11 cellular contexts compared by ENCODE assay signal in genomic region chr20:39893013-39893685, GRCh38.
DNase-seq lines count a peak whose midpoint lies in the region; FAIRE-seq and TF ChIP-seq lines count a peak whose summit lies in the region.
"Had no signal": no experiment of that assay in that cellular context is flagged by ENCODE, and none has a peak within 500 bp of the region (broad histone marks: within the 10 kb centered on the region; RNA-seq: fewer than 3 reads in every experiment).

No MANE protein-coding gene starts in this region.

- peak; percentile 18 for TF ChIP-seq CTCF in AG04449 (IDR thresholded peaks at IDR 0.05; ENCODE audit: insufficient read depth, low read length, missing control alignments)
- TF ChIP-seq CTCF in brain microvascular endothelial cell (IDR thresholded peaks at IDR 0.05; ENCODE audit: low read depth, low read length, missing control alignments), result peak; percentile 22
- no peak for TF ChIP-seq CTCF in keratinocyte (optimal IDR thresholded peaks at IDR 0.05 in 1 of 3, IDR thresholded peaks at IDR 0.05 in 1 of 3, conservative IDR thresholded peaks at IDR 0.05 in 1 of 3; ENCODE audit: extremely low read depth in 1 of 3, insufficient read depth in 2 of 3, low read length in 3 of 3)

- H3K36me3 ChIP-seq in brain microvascular endothelial cell (replicated peaks), result no peaks in the 10 kb centered on the region
- no peaks in the 10 kb centered on the region for H3K36me3 ChIP-seq in keratinocyte (ENCODE audit: control insufficient read depth in 2 of 2, extremely low read depth in 1 of 2, insufficient read depth in 2 of 2, low read length in 2 of 2)
- H3K36me3 ChIP-seq: BLaER1 had no signal

- intact Hi-C loops in activated T-helper 2 cell treated with anti-CD3 and anti-CD28 coated beads, Interferon-gamma antibody, Interleukin-2, Interleukin-4, amounts not matched to agents 10 μg/mL and 5 μg/mL and 100 μg/mL, durations not matched to agents 14 hours and 24 hours and 36 hours (cut with micrococcal nuclease), result no loop called here

- H2AFZ ChIP-seq in keratinocyte (ENCODE audit: control insufficient read depth, low read length), result no peak overlapping the region

- no peaks in the 10 kb centered on the region for H4K20me1 ChIP-seq in keratinocyte (ENCODE audit: control insufficient read depth, extremely low read depth, insufficient read depth, low read length)
- H4K20me1 ChIP-seq: BLaER1 had no signal

- CTCF ChIA-PET in AG04449 (lab: Yijun Ruan, JAX), result interaction anchor here (1.0 to 2.2 kb wide), 11 partner anchors 10 to 797 kb away, joined by 3 to 5 read pairs (median 4); no protein-coding TSS in a partner anchor

- DNase-seq in AG04449 (ENCODE audit: low read depth, low spot score) (peak; percentile 38), HT-29 (ENCODE audit: low spot score) (peak; percentile 6), brain microvascular endothelial cell (peak; percentile 91), keratinocyte (ENCODE audit: low read depth, low spot score) (no peak), cerebellar cortex (ENCODE audit: low spot score) (no peak), SKM-1 (lab: John Stamatoyannopoulos, UW; ENCODE audit: unreplicated experiment) (no peak)
- DNase-seq in stimulated activated CD8-positive, alpha-beta memory T cell treated with anti-CD3 and anti-CD28 coated beads, Interleukin-4, amount 100 ng/mL, for 48 hours, result no peak
- DNase-seq in activated T-helper 2 cell treated with anti-CD3 and anti-CD28 coated beads, Interferon-gamma antibody, Interleukin-2, Interleukin-4, amounts not matched to agents 10 μg/mL and 5 μg/mL and 100 μg/mL, durations not matched to agents 14 hours and 24 hours and 36 hours (ENCODE audit: low spot score), result no peak
- DNase-seq: GF-D8 had no signal

- dilution Hi-C loops in keratinocyte (cut with MboI; ENCODE audit: extremely low pct_ligation_motif_present, low sequenced_read_pairs), result no loop called here

- H3K9me1 ChIP-seq in keratinocyte (ENCODE audit: control insufficient read depth, extremely low read depth, insufficient read depth, low read length), result no peaks in the 10 kb centered on the region

- H3K4me3 ChIP-seq in AG04449 (ENCODE audit: low read depth, low read length) (no peak overlapping the region), brain microvascular endothelial cell (ENCODE audit: low read depth, low read length) (no peak overlapping the region), keratinocyte (ENCODE audit: control insufficient read depth in 2 of 3, extremely low read depth in 1 of 3, insufficient read depth in 2 of 3, low read depth in 1 of 3, low read length in 3 of 3) (no peak overlapping the region)
- H3K4me3 ChIP-seq: BLaER1 had no signal

- peak overlapping the region; percentile 74 for H3K27ac ChIP-seq in brain microvascular endothelial cell
- H3K27ac ChIP-seq in keratinocyte (ENCODE audit: control insufficient read depth, insufficient read depth, low read length), result no peak overlapping the region
- H3K27ac ChIP-seq: BLaER1 had no signal

- FAIRE-seq in keratinocyte (lab: Jason Lieb, UNC), result peak; percentile 74

- H3K4me2 ChIP-seq in keratinocyte (ENCODE audit: control insufficient read depth, extremely low read depth, insufficient read depth, low read depth, low read length), result no peak overlapping the region
- H3K4me2 ChIP-seq: BLaER1 had no signal

- H3K27me3 ChIP-seq in brain microvascular endothelial cell (replicated peaks) (no peaks in the 10 kb centered on the region), keratinocyte (ENCODE audit: control insufficient read depth, extremely low read depth, insufficient read depth, low read length) (no peaks in the 10 kb centered on the region)
- H3K27me3 ChIP-seq: BLaER1 had no signal

- no peaks in the 10 kb centered on the region for H3K79me2 ChIP-seq in keratinocyte (ENCODE audit: control insufficient read depth, insufficient read depth, low read length)

- no peaks in the 10 kb centered on the region for H3K9me3 Mint-ChIP-seq in activated T-helper 2 cell treated with anti-CD3 and anti-CD28 coated beads, Interferon-gamma antibody, Interleukin-2, Interleukin-4, amounts not matched to agents 10 μg/mL and 5 μg/mL and 100 μg/mL, durations not matched to agents 14 hours and 24 hours and 36 hours
- H3K9me3 Mint-ChIP-seq: stimulated activated memory B cell treated with anti-CD40 and anti-IgM and Interleukin-4, amounts not matched to agents 10 μg/mL and 1 μg/mL and 100 μg/mL, for 72 hours had no signal

- H3K4me3 Mint-ChIP-seq in activated T-helper 2 cell treated with anti-CD3 and anti-CD28 coated beads, Interferon-gamma antibody, Interleukin-2, Interleukin-4, amounts not matched to agents 10 μg/mL and 5 μg/mL and 100 μg/mL, durations not matched to agents 14 hours and 24 hours and 36 hours (ENCODE audit: low read depth), result no peak overlapping the region
- H3K4me3 Mint-ChIP-seq: stimulated activated memory B cell treated with anti-CD40 and anti-IgM and Interleukin-4, amounts not matched to agents 10 μg/mL and 1 μg/mL and 100 μg/mL, for 72 hours had no signal

- peaks cover 22% of the 10 kb centered on the region for H3K4me1 ChIP-seq in keratinocyte (ENCODE audit: control insufficient read depth, extremely low read depth, insufficient read depth, low read length)
- H3K4me1 ChIP-seq: BLaER1 had no signal

- H3K36me3 Mint-ChIP-seq in activated T-helper 2 cell treated with anti-CD3 and anti-CD28 coated beads, Interferon-gamma antibody, Interleukin-2, Interleukin-4, amounts not matched to agents 10 μg/mL and 5 μg/mL and 100 μg/mL, durations not matched to agents 14 hours and 24 hours and 36 hours (ENCODE audit: low read depth), result no peaks in the 10 kb centered on the region
- H3K36me3 Mint-ChIP-seq: stimulated activated memory B cell treated with anti-CD40 and anti-IgM and Interleukin-4, amounts not matched to agents 10 μg/mL and 1 μg/mL and 100 μg/mL, for 72 hours had no signal

- no peaks in the 10 kb centered on the region for H3K4me1 Mint-ChIP-seq in activated T-helper 2 cell treated with anti-CD3 and anti-CD28 coated beads, Interferon-gamma antibody, Interleukin-2, Interleukin-4, amounts not matched to agents 10 μg/mL and 5 μg/mL and 100 μg/mL, durations not matched to agents 14 hours and 24 hours and 36 hours (ENCODE audit: low read depth)
- H3K4me1 Mint-ChIP-seq: stimulated activated memory B cell treated with anti-CD40 and anti-IgM and Interleukin-4, amounts not matched to agents 10 μg/mL and 1 μg/mL and 100 μg/mL, for 72 hours had no signal

- in situ Hi-C loops in brain microvascular endothelial cell (cut with HindIII; ENCODE audit: low pct_ligation_motif_present, low sequenced_read_pairs), result no loop called here

- POLR2A ChIA-PET in AG04449 (lab: Yijun Ruan, JAX), result no interaction called here

- no peak overlapping the region for H3K27ac Mint-ChIP-seq in activated T-helper 2 cell treated with anti-CD3 and anti-CD28 coated beads, Interferon-gamma antibody, Interleukin-2, Interleukin-4, amounts not matched to agents 10 μg/mL and 5 μg/mL and 100 μg/mL, durations not matched to agents 14 hours and 24 hours and 36 hours
- H3K27ac Mint-ChIP-seq: stimulated activated memory B cell treated with anti-CD40 and anti-IgM and Interleukin-4, amounts not matched to agents 10 μg/mL and 1 μg/mL and 100 μg/mL, for 72 hours had no signal

- H3K9me3 ChIP-seq in keratinocyte (ENCODE audit: control insufficient read depth, low read depth, low read length), result no peaks in the 10 kb centered on the region
- H3K9me3 ChIP-seq: BLaER1 had no signal

- H3K27me3 Mint-ChIP-seq in activated T-helper 2 cell treated with anti-CD3 and anti-CD28 coated beads, Interferon-gamma antibody, Interleukin-2, Interleukin-4, amounts not matched to agents 10 μg/mL and 5 μg/mL and 100 μg/mL, durations not matched to agents 14 hours and 24 hours and 36 hours (ENCODE audit: low read depth), result no peaks in the 10 kb centered on the region

- H3K9ac ChIP-seq in keratinocyte (ENCODE audit: control insufficient read depth, extremely low read depth, insufficient read depth, low read length), result no peak overlapping the region
- H3K9ac ChIP-seq: BLaER1 had no signal

Comparison
In these comparisons a context has a peak if more than half of its experiments do, and no peak if none do; other contexts are left out.
1. DNase-seq: peak in AG04449 (single experiment), HT-29 (single experiment) and brain microvascular endothelial cell (single experiment); none in keratinocyte (single experiment), stimulated activated CD8-positive, alpha-beta memory T cell treated with anti-CD3 and anti-CD28 coated beads, Interleukin-4, amount 100 ng/mL, for 48 hours (single experiment), cerebellar cortex (single experiment), activated T-helper 2 cell treated with anti-CD3 and anti-CD28 coated beads, Interferon-gamma antibody, Interleukin-2, Interleukin-4, amounts not matched to agents 10 μg/mL and 5 μg/mL and 100 μg/mL, durations not matched to agents 14 hours and 24 hours and 36 hours (single experiment) and SKM-1 (single experiment).
2. CTCF ChIP-seq: peak in AG04449 (single experiment) and brain microvascular endothelial cell (single experiment); none in keratinocyte (0 of 3).